1 cellular context compared by ENCODE assay signal in genomic region chr20:31707994-31708744, GRCh38.
TF ChIP-seq lines count a peak whose summit lies in the region.

No MANE protein-coding gene starts in this region.

TF ChIP-seq in SK-N-SH, 30 proteins besides CTCF, POLR2A, EP300 and RAD21 (continued from another document):
- TF ChIP-seq MXI1 (IDR thresholded peaks at IDR 0.05; ENCODE audit: low read depth, low read length): no peak
- no peak for TF ChIP-seq FOSL2 (IDR thresholded peaks at IDR 0.05; ENCODE audit: borderline replicate concordance, low read depth)
- no peak for TF ChIP-seq TCF12 (IDR thresholded peaks at IDR 0.05)
- no peak for TF ChIP-seq IRF3 (IDR thresholded peaks at IDR 0.05; ENCODE audit: low read depth, low read length)
- no peak for TF ChIP-seq SMC3 (IDR thresholded peaks at IDR 0.05; ENCODE audit: low read depth, low read length)
- TF ChIP-seq, protein P1, sequence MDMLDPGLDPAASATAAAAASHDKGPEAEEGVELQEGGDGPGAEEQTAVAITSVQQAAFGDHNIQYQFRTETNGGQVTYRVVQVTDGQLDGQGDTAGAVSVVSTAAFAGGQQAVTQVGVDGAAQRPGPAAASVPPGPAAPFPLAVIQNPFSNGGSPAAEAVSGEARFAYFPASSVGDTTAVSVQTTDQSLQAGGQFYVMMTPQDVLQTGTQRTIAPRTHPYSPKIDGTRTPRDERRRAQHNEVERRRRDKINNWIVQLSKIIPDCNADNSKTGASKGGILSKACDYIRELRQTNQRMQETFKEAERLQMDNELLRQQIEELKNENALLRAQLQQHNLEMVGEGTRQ (IDR thresholded peaks at IDR 0.05; ENCODE audit: borderline replicate concordance, low read depth, low read length): no peak
- no peak for TF ChIP-seq TEAD4 (IDR thresholded peaks at IDR 0.05; ENCODE audit: borderline replicate concordance, insufficient read depth)
- TF ChIP-seq GATA2 (CRISPR knock-in tag; IDR thresholded peaks at IDR 0.05): no peak
- TF ChIP-seq TAF1 (IDR thresholded peaks at IDR 0.05; ENCODE audit: borderline replicate concordance, low read depth, low read length): no peak
- TF ChIP-seq CHD2 (IDR thresholded peaks at IDR 0.05; ENCODE audit: low read length, partially characterized antibody): no peak
- no peak for TF ChIP-seq POLR2AphosphoS5 (IDR thresholded peaks at IDR 0.05; ENCODE audit: low read depth, low read length)
- no peak for TF ChIP-seq FOXM1 (IDR thresholded peaks at IDR 0.05; ENCODE audit: low read depth)
- TF ChIP-seq GABPA (IDR thresholded peaks at IDR 0.05; ENCODE audit: low read depth): no peak
TF ChIP-seq in SK-N-SH: peak in this region for 0.
